Comparison of ENCODE assay signal across 20 cellular contexts in the genomic region with DNA sequence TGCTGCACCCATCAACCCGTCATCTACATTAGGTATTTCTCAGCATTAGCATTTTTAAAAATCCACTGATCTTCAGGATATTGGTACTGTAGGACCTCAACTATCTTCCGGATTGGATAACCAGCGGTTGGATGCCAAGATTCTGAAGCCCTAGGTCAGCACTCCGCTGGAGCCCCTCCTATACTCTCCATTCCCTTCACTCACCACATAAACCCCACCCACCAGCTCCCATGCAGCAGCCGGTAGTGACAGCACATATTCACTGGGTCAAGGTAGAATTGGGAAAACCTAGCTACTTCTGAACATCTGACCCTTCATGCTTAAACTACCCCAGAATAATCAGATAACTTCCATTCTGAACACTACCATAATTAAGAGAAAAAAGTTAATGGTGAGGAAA.
"Had no signal": no experiment of that assay in that cellular context is flagged by ENCODE, and none has a peak within 500 bp of the region (broad histone marks: within the 10 kb centered on the region; RNA-seq: fewer than 3 reads in every experiment).

No MANE protein-coding gene starts in this region.

- H3K4me1 ChIP-seq: colonic mucosa, transverse colon had no signal

- H3K27ac Mint-ChIP-seq: naive thymus-derived CD8-positive, alpha-beta T cell had no signal

- H3K27ac ChIP-seq: colonic mucosa, heart left ventricle, stomach, thoracic aorta, transverse colon had no signal

- FAIRE-seq: endothelial cell of umbilical vein, frontal cortex, small intestine had no signal

- H3K36me3 Mint-ChIP-seq: naive thymus-derived CD8-positive, alpha-beta T cell had no signal

- H3K4me3 ChIP-seq: colonic mucosa, heart left ventricle, mucosa of descending colon, stomach, thoracic aorta, transverse colon had no signal

- H3K27me3 ChIP-seq: colonic mucosa, transverse colon had no signal

- H3K36me3 ChIP-seq: colonic mucosa, heart left ventricle, stomach, thoracic aorta, transverse colon had no signal

- ATAC-seq: esophagus mucosa; heart left ventricle; left ventricle myocardium superior; mucosa of descending colon; naive thymus-derived CD8-positive, alpha-beta T cell had no signal

- H3K9me3 ChIP-seq: colonic mucosa, heart left ventricle, mucosa of descending colon, stomach, thoracic aorta, transverse colon had no signal

- H3K9me3 Mint-ChIP-seq: naive thymus-derived CD8-positive, alpha-beta T cell; neural crest cell had no signal

- DNase-seq: colonic mucosa; dermis blood vessel endothelial cell; heart left ventricle; hypothalamus; islet precursor cell; left ventricle myocardium superior; mucosa of descending colon; naive thymus-derived CD8-positive, alpha-beta T cell; posterior cingulate gyrus; small intestine; stimulated activated CD4-positive, alpha-beta T cell treated with anti-CD3 and anti-CD28 coated beads, Interleukin-12 subunit alpha, Interleukin-12 subunit beta, amount 100 ng/mL, for 4 hours; stimulated activated naive CD4-positive, alpha-beta T cell; stomach; substantia nigra; transverse colon had no signal

- H3K4me3 Mint-ChIP-seq: naive thymus-derived CD8-positive, alpha-beta T cell; neural crest cell had no signal
